24 cellular contexts compared by ENCODE assay signal in genomic region chr9:131769361-131769760, GRCh38. TPM values are rescaled to one million over a fixed set of nuclear protein-coding genes. Genes with fewer than 3 reads are reported as not detected.
A peak's percentile ranks its signal among the peaks of the same experiment; 100 is the strongest.
DNase-seq lines count a peak whose midpoint lies in the region; ATAC-seq, FAIRE-seq and TF ChIP-seq lines count a peak whose summit lies in the region.
"Had no signal": no experiment of that assay in that cellular context is flagged by ENCODE, and none has a peak within 500 bp of the region (broad histone marks: within the 10 kb centered on the region; RNA-seq: fewer than 3 reads in every experiment).

No MANE protein-coding gene starts in this region.

- intact Hi-C loops in kidney (cut with DNase I): loop anchor here (10.0 kb wide), 2 partner anchors 465 to 495 kb away; no protein-coding TSS in a partner anchor

- H3K27me3 ChIP-seq in bronchial epithelial cell (ENCODE audit: control insufficient read depth, insufficient read depth, low read length): no peaks in the 10 kb centered on the region
- H3K27me3 ChIP-seq: BLaER1, Peyer's patch had no signal

- TF ChIP-seq CTCF in bronchial epithelial cell (IDR thresholded peaks at IDR 0.05; ENCODE audit: insufficient read depth, low read length, severe bottlenecking) (no peak), kidney (IDR thresholded peaks at IDR 0.05; ENCODE audit: borderline replicate concordance, extremely low read depth, insufficient read depth) (no peak)

- H3K4me3 ChIP-seq in bronchial epithelial cell (ENCODE audit: low read depth, low read length): no peak overlapping the region
- no peak overlapping the region for H3K4me3 ChIP-seq in kidney (ENCODE audit: low read length in 2 of 2)
- H3K4me3 ChIP-seq: BLaER1, Peyer's patch had no signal

- H3K9ac ChIP-seq in kidney (ENCODE audit: low read length in 2 of 2): no peak overlapping the region
- H3K9ac ChIP-seq: BLaER1 had no signal

- ATAC-seq in GM21528 (IDR thresholded peaks at IDR 0.05; ENCODE audit: low FRiP score, unreplicated experiment) (no peak), GM18498 (IDR thresholded peaks at IDR 0.05; ENCODE audit: unreplicated experiment) (no peak)

- H3K4me1 ChIP-seq in kidney (ENCODE audit: control insufficient read depth in 1 of 2, insufficient read depth in 1 of 2, low read depth in 1 of 2, low read length in 2 of 2): no peaks in the 10 kb centered on the region
- H3K4me1 ChIP-seq: Caco-2, Peyer's patch had no signal

- H3K9me3 ChIP-seq in kidney (ENCODE audit: control insufficient read depth in 1 of 2, low read length in 2 of 2): no peaks in the 10 kb centered on the region
- H3K9me3 ChIP-seq: BLaER1, Caco-2, Peyer's patch had no signal

- no peaks in the 10 kb centered on the region for H3K36me3 ChIP-seq in bronchial epithelial cell (ENCODE audit: control insufficient read depth, insufficient read depth, low read length)
- H3K36me3 ChIP-seq in kidney (ENCODE audit: control insufficient read depth in 1 of 2, insufficient read depth in 2 of 2, low read length in 2 of 2): no peaks in the 10 kb centered on the region
- H3K36me3 ChIP-seq: BLaER1, Peyer's patch had no signal

- FAIRE-seq in bronchial epithelial cell (lab: Jason Lieb, UNC) (no peak), kidney (lab: Jason Lieb, UNC) (no peak)
- FAIRE-seq: HTR-8/SVneo had no signal

- no peak overlapping the region for H3K27ac ChIP-seq in kidney (ENCODE audit: low read depth in 2 of 2, low read length in 2 of 2)
- H3K27ac ChIP-seq: BLaER1, Peyer's patch had no signal

- DNase-seq in EL (peak; percentile 57), M059J (ENCODE audit: low read depth) (peak; percentile 68), bronchial epithelial cell (ENCODE audit: low read depth) (peak; percentile 44), kidney (peak; percentile 11), GF-D8 (lab: John Stamatoyannopoulos, UW) (no peak)
- DNase-seq: Caco-2; CD4-positive, alpha-beta T cell; DND-41; H9; HFFc6; KG1; NCI-H1092 treated with DMSO at 0.1 percent for 48 hours; NCI-H1436 treated with DMSO at 0.1 percent for 48 hours; NCI-H1930; NCI-H345; NCI-H524; NCI-H774; NK-92 treated with Interleukin-12 subunit alpha and Interleukin-12 subunit beta, amount 100 ng/mL, for 24 hours; Peyer's patch; SHP77 had no signal

RNA-seq across cellular contexts. Expression of gene RAPGEF1, which starts 29.5 kb away (rescaled TPM):
- total RNA-seq in M059J (2014; rRNA removed; shearing (Covaris generic)): 14.5 and 30.8 TPM in 2 replicates
- total RNA-seq in bronchial epithelial cell (16.5 and 19.2 TPM in 2 replicates), kidney (79.7 TPM)
- 15.5 TPM for polyA plus RNA-seq in kidney (ENCODE audit: insufficient read depth, low read depth, low replicate concordance)
